ENCODE assay signal across 8 cellular contexts in genomic region chr10:91901784-91902677, GRCh38. TPM values are rescaled to one million over a fixed set of nuclear protein-coding genes. Genes with fewer than 3 reads are reported as not detected.
DNase-seq lines count a peak whose midpoint lies in the region; ATAC-seq and TF ChIP-seq lines count a peak whose summit lies in the region.

No MANE protein-coding gene starts in this region.

- H3K27me3 Mint-ChIP-seq in CD4-positive, alpha-beta T cell, result peaks cover 7% of the 10 kb centered on the region
- H3K27me3 Mint-ChIP-seq in activated CD8-positive, alpha-beta T cell treated with anti-CD3 and anti-CD28 coated beads, Interleukin-2, amount 10 ng/mL, durations not matched to agents 7 days and 5 days (ENCODE audit: low read depth), result peaks cover 2% of the 10 kb centered on the region

- H4K20me1 ChIP-seq in MM.1S (ENCODE audit: insufficient read depth, low read length), result no peaks in the 10 kb centered on the region

- H3K27ac ChIP-seq in CD4-positive, alpha-beta T cell (ENCODE audit: low read depth, low read length), result no peak overlapping the region
- no peak overlapping the region for H3K27ac ChIP-seq in MM.1S (ENCODE audit: low read length)

- peak in 5 of 10 experiments; percentile 14 to 44 (median 23) for DNase-seq in CD4-positive, alpha-beta T cell
- DNase-seq in M059J (ENCODE audit: low read depth) (peak; percentile 93), fibroblast of the aortic adventitia (ENCODE audit: low read depth) (peak; percentile 91), MM.1S (no peak), 8988T (no peak)
- peak; percentile 65 for DNase-seq in activated CD8-positive, alpha-beta T cell treated with anti-CD3 and anti-CD28 coated beads, Interleukin-2, amount 10 ng/mL, durations not matched to agents 7 days and 5 days
- DNase-seq in stimulated activated CD4-positive, alpha-beta T cell treated with anti-CD3 and anti-CD28 coated beads, Interleukin-1b, Interleukin-23, amount 100 ng/mL, for 4 hours (ENCODE audit: low read depth in 2 of 2), result peak; percentile 7 to 53

- H3K4me3 Mint-ChIP-seq in CD4-positive, alpha-beta T cell, result no peak overlapping the region
- no peak overlapping the region for H3K4me3 Mint-ChIP-seq in activated CD8-positive, alpha-beta T cell treated with anti-CD3 and anti-CD28 coated beads, Interleukin-2, amount 10 ng/mL, durations not matched to agents 7 days and 5 days

- intact Hi-C loops in CD4-positive, alpha-beta T cell (cut with DNase I, micrococcal nuclease), result loop anchor here in 1 of 2 experiments (10.0 kb wide), 1 partner anchor 267 kb away; the partner anchor contains the start of gene PPP1R3C

- H3K4me1 Mint-ChIP-seq in CD4-positive, alpha-beta T cell (ENCODE audit: low read depth), result peaks cover 18% of the 10 kb centered on the region
- H3K4me1 Mint-ChIP-seq in activated CD8-positive, alpha-beta T cell treated with anti-CD3 and anti-CD28 coated beads, Interleukin-2, amount 10 ng/mL, durations not matched to agents 7 days and 5 days (ENCODE audit: low read depth), result peaks cover 22% of the 10 kb centered on the region

- POLR2A ChIA-PET in CD4-positive, alpha-beta T cell (lab: Charles Lee), result interaction anchor here (0.9 kb wide), 1 partner anchor 103 kb away, joined by 3 read pairs; the partner anchor contains the start of gene TNKS2
- POLR2A ChIA-PET in activated CD8-positive, alpha-beta T cell treated with anti-CD3 and anti-CD28 coated beads, Interleukin-2, amount 10 ng/mL, durations not matched to agents 7 days and 5 days (lab: Charles Lee), result interaction anchor here (0.9 kb wide), 1 partner anchor 103 kb away, joined by 4 read pairs; the partner anchor contains the start of gene TNKS2

- H3K9me2 ChIP-seq in MM.1S (replicated peaks; ENCODE audit: insufficient read depth, low read length), result no peaks in the 10 kb centered on the region

- no peaks in the 10 kb centered on the region for H3K27me3 ChIP-seq in CD4-positive, alpha-beta T cell (ENCODE audit: control insufficient read depth, insufficient read depth, low read length)
- no peaks in the 10 kb centered on the region for H3K27me3 ChIP-seq in MM.1S (replicated peaks; ENCODE audit: insufficient read depth, low read length)

- no peak overlapping the region for H2AFZ ChIP-seq in MM.1S (ENCODE audit: low read length)

- H3K36me3 ChIP-seq in MM.1S (replicated peaks; ENCODE audit: insufficient read depth, low read length), result no peaks in the 10 kb centered on the region

- ATAC-seq in CD4-positive, alpha-beta T cell (ENCODE audit: poor library complexity), result peak; percentile 96
- ATAC-seq in activated CD8-positive, alpha-beta T cell treated with anti-CD3 and anti-CD28 coated beads, Interleukin-2, amount 10 ng/mL, durations not matched to agents 7 days and 5 days, result peak; percentile 98
- no peak for ATAC-seq in HG02571 (IDR thresholded peaks at IDR 0.05; ENCODE audit: unreplicated experiment)

- H3K4me3 ChIP-seq in fibroblast of the aortic adventitia (ENCODE audit: low read depth, low read length), result no peak overlapping the region
- H3K4me3 ChIP-seq in MM.1S (ENCODE audit: low read length), result no peak overlapping the region

- H3K27ac Mint-ChIP-seq in CD4-positive, alpha-beta T cell, result peak overlapping the region; percentile 59
- peak overlapping the region; percentile 62 for H3K27ac Mint-ChIP-seq in activated CD8-positive, alpha-beta T cell treated with anti-CD3 and anti-CD28 coated beads, Interleukin-2, amount 10 ng/mL, durations not matched to agents 7 days and 5 days

- CTCF ChIA-PET in CD4-positive, alpha-beta T cell (lab: Charles Lee), result no interaction called here
- CTCF ChIA-PET in activated CD8-positive, alpha-beta T cell treated with anti-CD3 and anti-CD28 coated beads, Interleukin-2, amount 10 ng/mL, durations not matched to agents 7 days and 5 days (lab: Charles Lee), result interaction anchor here (0.5 to 1.6 kb wide), 4 partner anchors 11 to 615 kb away, joined by 3 read pairs; no protein-coding TSS in a partner anchor

- H3K4me1 ChIP-seq in MM.1S (ENCODE audit: low read length), result no peaks in the 10 kb centered on the region

- H3K9me3 Mint-ChIP-seq in CD4-positive, alpha-beta T cell, result no peaks in the 10 kb centered on the region
- H3K9me3 Mint-ChIP-seq in activated CD8-positive, alpha-beta T cell treated with anti-CD3 and anti-CD28 coated beads, Interleukin-2, amount 10 ng/mL, durations not matched to agents 7 days and 5 days (ENCODE audit: insufficient read depth), result no peaks in the 10 kb centered on the region

- no peaks in the 10 kb centered on the region for H3K9me3 ChIP-seq in CD4-positive, alpha-beta T cell (ENCODE audit: control insufficient read depth, low read length)
- H3K9me3 ChIP-seq in MM.1S (replicated peaks; ENCODE audit: insufficient read depth, low read length), result no peaks in the 10 kb centered on the region

- no peaks in the 10 kb centered on the region for H3F3A ChIP-seq in MM.1S (ENCODE audit: insufficient read depth, low read length)

- H3K4me2 ChIP-seq in MM.1S (ENCODE audit: low read depth, low read length), result no peak overlapping the region

- TF ChIP-seq CTCF in CD4-positive, alpha-beta T cell (IDR thresholded peaks at IDR 0.05), result no peak
- TF ChIP-seq CTCF in fibroblast of the aortic adventitia (IDR thresholded peaks at IDR 0.05; ENCODE audit: insufficient read depth, low read length) (no peak), MM.1S (IDR thresholded peaks at IDR 0.05; ENCODE audit: low read length) (no peak)

- H3K9ac ChIP-seq in MM.1S (ENCODE audit: low read length), result no peak overlapping the region

- H3K36me3 Mint-ChIP-seq in CD4-positive, alpha-beta T cell (ENCODE audit: low read depth), result no peaks in the 10 kb centered on the region
- H3K36me3 Mint-ChIP-seq in activated CD8-positive, alpha-beta T cell treated with anti-CD3 and anti-CD28 coated beads, Interleukin-2, amount 10 ng/mL, durations not matched to agents 7 days and 5 days (ENCODE audit: low read depth), result peaks cover 2% of the 10 kb centered on the region

- H3K79me2 ChIP-seq in MM.1S (ENCODE audit: low read length), result no peaks in the 10 kb centered on the region

RNA-seq across cellular contexts. Expression of gene FGFBP3, which starts 7.3 kb away (rescaled TPM):
- total RNA-seq in CD4-positive, alpha-beta T cell, result 1 to 10 TPM; 1.4 to 1.5 TPM
- 0.05 and 0.94 TPM in 2 replicates for total RNA-seq in M059J (2014; rRNA removed; shearing (Covaris generic))
- 1 to 10 TPM; 1.0 to 1.5 TPM for total RNA-seq in activated CD8-positive, alpha-beta T cell treated with anti-CD3 and anti-CD28 coated beads, Interleukin-2, amount 10 ng/mL, durations not matched to agents 7 days and 5 days
- total RNA-seq in fibroblast of the aortic adventitia (ENCODE audit: low replicate concordance), result 1.2 and 1.8 TPM in 2 replicates

RNA-seq across cellular contexts. Expression of gene BTAF1, which starts 21.5 kb away (rescaled TPM):
- total RNA-seq in CD4-positive, alpha-beta T cell, result 10 to 100 TPM; 80.8 to 85.8 TPM
- 11.2 and 16.6 TPM in 2 replicates for total RNA-seq in M059J (2014; rRNA removed; shearing (Covaris generic))
- total RNA-seq in activated CD8-positive, alpha-beta T cell treated with anti-CD3 and anti-CD28 coated beads, Interleukin-2, amount 10 ng/mL, durations not matched to agents 7 days and 5 days, result 10 to 100 TPM; 40.9 to 41.0 TPM
- total RNA-seq in fibroblast of the aortic adventitia (ENCODE audit: low replicate concordance), result 43.0 and 58.6 TPM in 2 replicates

Comparison
In these comparisons a context has a peak if more than half of its experiments do, and no peak if none do; other contexts are left out.
1. DNase-seq: peak in M059J (single experiment), activated CD8-positive, alpha-beta T cell treated with anti-CD3 and anti-CD28 coated beads, Interleukin-2, amount 10 ng/mL, durations not matched to agents 7 days and 5 days (single experiment), fibroblast of the aortic adventitia (single experiment) and stimulated activated CD4-positive, alpha-beta T cell treated with anti-CD3 and anti-CD28 coated beads, Interleukin-1b, Interleukin-23, amount 100 ng/mL, for 4 hours (2 of 2); none in MM.1S (single experiment) and 8988T (single experiment).